24 cellular contexts compared by ENCODE assay signal in genomic region chr10:122084286-122085041, GRCh38.
"Had no signal": no experiment of that assay in that cellular context is flagged by ENCODE, and none has a peak within 500 bp of the region (broad histone marks: within the 10 kb centered on the region; RNA-seq: fewer than 3 reads in every experiment).

No MANE protein-coding gene starts in this region.

- ATAC-seq: heart left ventricle; left lobe of liver; lower lobe of right lung; right lobe of liver; stimulated activated memory B cell treated with anti-CD40 and anti-IgM and Interleukin-4, amounts not matched to agents 10 μg/mL and 1 μg/mL and 100 μg/mL, for 72 hours; upper lobe of right lung had no signal

- H3K4me3 ChIP-seq: dorsolateral prefrontal cortex, heart left ventricle, lower lobe of right lung, psoas muscle, right lobe of liver, spleen, testis, tibial nerve, upper lobe of right lung had no signal

- DNase-seq: cortex of kidney; dorsolateral prefrontal cortex; effector CD8-positive, alpha-beta T cell; foreskin melanocyte; heart left ventricle; hypothalamus; lower lobe of right lung; mesenchymal stem cell; midbrain; naive B cell; occipital lobe; psoas muscle; retina; right lobe of liver; spleen; stimulated activated CD4-positive, alpha-beta T cell treated with anti-CD3 and anti-CD28 coated beads, Interleukin-15, amount 100 ng/mL, for 24 hours; stimulated activated CD4-positive, alpha-beta T cell treated with anti-CD3 and anti-CD28 coated beads, Interleukin-1b, Interleukin-23, amount 100 ng/mL, for 48 hours; stimulated activated CD4-positive, alpha-beta T cell treated with anti-CD3 and anti-CD28 coated beads, Interleukin-4, amount 100 ng/mL, for 24 hours; testis; upper lobe of right lung had no signal

- H3K4me1 ChIP-seq: lower lobe of right lung, parathyroid adenoma, right lobe of liver, spleen, testis, tibial nerve, upper lobe of right lung had no signal

- H3K9me3 ChIP-seq: heart left ventricle, lower lobe of right lung, psoas muscle, right lobe of liver, spleen, testis, tibial nerve, upper lobe of right lung had no signal

- H2AFZ ChIP-seq: parathyroid adenoma had no signal

- H3K36me3 ChIP-seq: spleen, tibial nerve, upper lobe of right lung had no signal

- H3K27ac ChIP-seq: dorsolateral prefrontal cortex, lower lobe of right lung, parathyroid adenoma, right lobe of liver, spleen, testis, tibial nerve, upper lobe of right lung had no signal

- H3K79me2 ChIP-seq: parathyroid adenoma had no signal

- H3K27me3 ChIP-seq: heart left ventricle, right lobe of liver, testis, tibial nerve, upper lobe of right lung had no signal
